8 cellular contexts compared by ENCODE assay signal in the genomic region with DNA sequence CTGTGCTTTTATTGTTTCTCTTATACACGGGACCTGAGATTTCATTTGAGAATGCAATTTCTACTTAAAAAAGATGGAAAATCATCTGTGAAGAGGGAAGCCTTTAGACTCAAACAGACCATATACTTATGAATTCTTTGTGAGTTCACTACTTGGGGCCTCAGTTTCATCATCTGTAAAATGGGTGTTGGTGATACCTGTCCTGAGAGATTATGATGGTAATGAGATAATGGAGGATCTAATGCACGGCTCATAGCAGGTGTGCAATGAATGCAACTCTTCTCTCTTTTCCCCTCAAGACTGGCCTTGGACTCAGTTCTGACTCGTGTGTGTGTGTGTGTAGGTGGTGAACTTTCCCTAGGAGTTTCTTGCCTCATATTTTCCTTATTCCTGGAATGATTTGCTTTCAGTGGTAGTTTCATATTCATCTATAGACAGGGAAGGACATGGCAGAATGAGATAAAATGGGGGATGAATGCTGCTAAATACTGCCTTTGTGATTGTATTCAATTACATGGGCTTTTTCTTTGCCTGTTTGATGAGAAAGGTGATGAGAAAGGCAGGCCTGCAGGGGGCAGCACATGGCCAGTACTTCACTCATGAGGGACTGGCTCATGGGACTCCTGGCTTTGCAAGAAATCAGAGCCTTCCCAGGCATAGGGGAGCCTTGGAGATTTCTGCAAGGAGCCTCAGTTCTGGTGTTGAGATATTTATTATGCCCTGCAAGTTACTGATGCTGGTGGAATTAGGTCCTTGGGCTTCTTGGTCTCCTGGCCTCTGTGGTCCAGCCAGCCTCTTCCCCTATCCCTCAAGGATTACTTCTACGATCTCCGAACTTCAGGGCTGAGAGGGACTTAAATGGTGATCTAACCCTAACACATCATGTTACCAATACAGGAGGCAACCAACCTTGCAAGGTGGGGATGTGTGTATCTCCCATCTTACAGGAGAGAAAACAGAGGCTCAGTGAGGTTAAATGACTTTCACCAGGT.
DNase-seq lines count a peak whose midpoint lies in the region; ATAC-seq and TF ChIP-seq lines count a peak whose summit lies in the region.

No MANE protein-coding gene starts in this region.

- H3K9ac ChIP-seq in NT2/D1 (ENCODE audit: insufficient read length, low read depth), result no peak overlapping the region

- no peaks in the 10 kb centered on the region for H3K36me3 ChIP-seq in CD4-positive, CD25-positive, alpha-beta regulatory T cell (ENCODE audit: control insufficient read depth, insufficient read depth, low read length)
- H3K36me3 ChIP-seq in NT2/D1 (ENCODE audit: insufficient read depth, insufficient read length, low read length), result no peaks in the 10 kb centered on the region

- TF ChIP-seq CTCF in epithelial cell of esophagus (IDR thresholded peaks at IDR 0.05; ENCODE audit: insufficient read depth, low read depth, low read length, missing control alignments), result peak; percentile 78

- H3K27ac Mint-ChIP-seq in CD4-positive, CD25-positive, alpha-beta regulatory T cell, result no peak overlapping the region
- peak overlapping the region in 2 of 6 donors; percentile 1 to 70 for H3K27ac Mint-ChIP-seq in naive B cell
- H3K27ac Mint-ChIP-seq in stimulated activated effector memory CD8-positive, alpha-beta T cell treated with anti-CD3 and anti-CD28 coated beads, Interleukin-12 subunit alpha, Interleukin-12 subunit beta, amount 100 ng/mL, for 72 hours, result no peak overlapping the region

- H3K27ac ChIP-seq in CD4-positive, CD25-positive, alpha-beta regulatory T cell (ENCODE audit: insufficient read depth, low read length, poor library complexity, severe bottlenecking), result no peak overlapping the region

- ATAC-seq in CD4-positive, CD25-positive, alpha-beta regulatory T cell (ENCODE audit: low read depth in 2 of 2), result no peak
- ATAC-seq in naive B cell (ENCODE audit: low read depth in 2 of 2) (peak in 1 of 2 donors; percentile 28), HG02642 (IDR thresholded peaks at IDR 0.05; ENCODE audit: poor library complexity, unreplicated experiment) (no peak)
- ATAC-seq in stimulated activated effector memory CD8-positive, alpha-beta T cell treated with anti-CD3 and anti-CD28 coated beads, Interleukin-12 subunit alpha, Interleukin-12 subunit beta, amount 100 ng/mL, for 72 hours, result peak; percentile 68

- H3K36me3 Mint-ChIP-seq in CD4-positive, CD25-positive, alpha-beta regulatory T cell, result no peaks in the 10 kb centered on the region
- H3K36me3 Mint-ChIP-seq in naive B cell, result no peaks in the 10 kb centered on the region
- no peaks in the 10 kb centered on the region for H3K36me3 Mint-ChIP-seq in stimulated activated effector memory CD8-positive, alpha-beta T cell treated with anti-CD3 and anti-CD28 coated beads, Interleukin-12 subunit alpha, Interleukin-12 subunit beta, amount 100 ng/mL, for 72 hours

- DNase-seq in CD4-positive, CD25-positive, alpha-beta regulatory T cell, result peak; percentile 5 to 49 (median 22)
- peak; percentile 42 for DNase-seq in HS-27A (ENCODE audit: low read depth)
- peak; percentile 63 for DNase-seq in NT2/D1 (ENCODE audit: low read depth, low spot score)
- peak; percentile 32 for DNase-seq in activated CD8-positive, alpha-beta memory T cell treated with anti-CD3 and anti-CD28 coated beads, Interleukin-2, amount 50 U/mL, for 24 hours (ENCODE audit: extremely low read depth)
- DNase-seq in epithelial cell of esophagus (ENCODE audit: low read depth), result peak; percentile 70
- DNase-seq in naive B cell, result peak; percentile 11
- DNase-seq in stimulated activated effector memory CD8-positive, alpha-beta T cell treated with anti-CD3 and anti-CD28 coated beads, Interleukin-12 subunit alpha, Interleukin-12 subunit beta, amount 100 ng/mL, for 72 hours (ENCODE audit: low spot score in 2 of 2), result peak; percentile 48 to 76

- H3K4me3 Mint-ChIP-seq in CD4-positive, CD25-positive, alpha-beta regulatory T cell, result no peak overlapping the region
- H3K4me3 Mint-ChIP-seq in naive B cell, result no peak overlapping the region
- no peak overlapping the region for H3K4me3 Mint-ChIP-seq in stimulated activated effector memory CD8-positive, alpha-beta T cell treated with anti-CD3 and anti-CD28 coated beads, Interleukin-12 subunit alpha, Interleukin-12 subunit beta, amount 100 ng/mL, for 72 hours

- peaks cover 2% of the 10 kb centered on the region for H3K27me3 ChIP-seq in CD4-positive, CD25-positive, alpha-beta regulatory T cell (ENCODE audit: control insufficient read depth, insufficient read depth, low read length)
- H3K27me3 ChIP-seq in NT2/D1 (ENCODE audit: insufficient read depth, insufficient read length), result no peaks in the 10 kb centered on the region

- H3K4me1 Mint-ChIP-seq in CD4-positive, CD25-positive, alpha-beta regulatory T cell, result no peaks in the 10 kb centered on the region
- no peaks in the 10 kb centered on the region for H3K4me1 Mint-ChIP-seq in naive B cell
- peaks cover 8% of the 10 kb centered on the region for H3K4me1 Mint-ChIP-seq in stimulated activated effector memory CD8-positive, alpha-beta T cell treated with anti-CD3 and anti-CD28 coated beads, Interleukin-12 subunit alpha, Interleukin-12 subunit beta, amount 100 ng/mL, for 72 hours

- no peaks in the 10 kb centered on the region for H3K9me3 Mint-ChIP-seq in CD4-positive, CD25-positive, alpha-beta regulatory T cell
- no peaks in the 10 kb centered on the region for H3K9me3 Mint-ChIP-seq in naive B cell
- H3K9me3 Mint-ChIP-seq in stimulated activated effector memory CD8-positive, alpha-beta T cell treated with anti-CD3 and anti-CD28 coated beads, Interleukin-12 subunit alpha, Interleukin-12 subunit beta, amount 100 ng/mL, for 72 hours, result no peaks in the 10 kb centered on the region

- peaks cover 21% of the 10 kb centered on the region for H3K27me3 Mint-ChIP-seq in CD4-positive, CD25-positive, alpha-beta regulatory T cell
- peaks cover 14 to 21% (median 14%) of the 10 kb centered on the region in 3 donors for H3K27me3 Mint-ChIP-seq in naive B cell

- no peaks in the 10 kb centered on the region for H3K9me3 ChIP-seq in CD4-positive, CD25-positive, alpha-beta regulatory T cell (ENCODE audit: control insufficient read depth in 2 of 2, low read length in 2 of 2)
- no peaks in the 10 kb centered on the region; the same call in 1 of the 2 replicates for H3K9me3 ChIP-seq in NT2/D1 (ENCODE audit: insufficient read depth, low read length)

- no peaks in the 10 kb centered on the region for H3K4me1 ChIP-seq in CD4-positive, CD25-positive, alpha-beta regulatory T cell (ENCODE audit: control insufficient read depth, insufficient read depth, low read length, poor library complexity, severe bottlenecking)
- H3K4me1 ChIP-seq in NT2/D1 (ENCODE audit: insufficient read depth, insufficient read length), result peaks cover 2% of the 10 kb centered on the region

- no peak overlapping the region for H3K4me3 ChIP-seq in CD4-positive, CD25-positive, alpha-beta regulatory T cell (ENCODE audit: low read depth, low read length)
- H3K4me3 ChIP-seq in NT2/D1 (ENCODE audit: insufficient read length, low read depth) (no peak overlapping the region), epithelial cell of esophagus (ENCODE audit: low read length) (no peak overlapping the region)

Comparison
In these comparisons a context has a peak if more than half of its experiments do, and no peak if none do; other contexts are left out.
1. DNase-seq: peak in every context shown above with its lines; median percentile 70 in epithelial cell of esophagus; 63 in NT2/D1; 62 in stimulated activated effector memory CD8-positive, alpha-beta T cell treated with anti-CD3 and anti-CD28 coated beads, Interleukin-12 subunit alpha, Interleukin-12 subunit beta, amount 100 ng/mL, for 72 hours; 42 in HS-27A; 32 in activated CD8-positive, alpha-beta memory T cell treated with anti-CD3 and anti-CD28 coated beads, Interleukin-2, amount 50 U/mL, for 24 hours; 22 in CD4-positive, CD25-positive, alpha-beta regulatory T cell; 11 in naive B cell.